Comparison of ENCODE assay signal across 19 cellular contexts in genomic region chr20:33343521-33343920, GRCh38. TPM values are rescaled to one million over a fixed set of nuclear protein-coding genes. Genes with fewer than 3 reads are reported as not detected.
DNase-seq lines count a peak whose midpoint lies in the region; ATAC-seq, FAIRE-seq and TF ChIP-seq lines count a peak whose summit lies in the region.
"Had no signal": no experiment of that assay in that cellular context is flagged by ENCODE, and none has a peak within 500 bp of the region (broad histone marks: within the 10 kb centered on the region; RNA-seq: fewer than 3 reads in every experiment).

No MANE protein-coding gene starts in this region.

- H4K20me1 ChIP-seq in BLaER1 (no peaks in the 10 kb centered on the region), K562 (replicated peaks; ENCODE audit: control insufficient read depth, insufficient read depth, low read length) (no peaks in the 10 kb centered on the region; the same call in 1 of the 2 replicates)

- CTCF ChIA-PET in A549 (lab: Yijun Ruan, JAX) (interaction anchor here (0.5 kb wide), 1 partner anchor 72 kb away, joined by 3 read pairs; no protein-coding TSS in a partner anchor), K562 (lab: Yijun Ruan, JAX; ENCODE audit: low intra/inter-chr PET ratio) (no interaction called here)

- no peak overlapping the region for H3K4me3 ChIP-seq in A549
- H3K4me3 ChIP-seq in BLaER1: no peak overlapping the region
- H3K4me3 ChIP-seq in K562: no peak overlapping the region
- H3K4me3 ChIP-seq in aorta (ENCODE audit: low read length in 2 of 2): no peak overlapping the region
- H3K4me3 ChIP-seq: BLaER1 treated with 17β-estradiol and CSF1 and Interleukin-3, amounts not matched to agents 10 nM and 100 nM; HAP-1 had no signal

- TF ChIP-seq POLR2A in A549 (IDR thresholded peaks at IDR 0.05; ENCODE audit: low read length) (no peak), K562 (conservative IDR thresholded peaks at IDR 0.05) (no peak)

- WGBS in A549 (ENCODE audit: missing lambda C conversion rate): 92% methylated on average over 4 of the region's 4 CpGs
- WGBS in K562 (ENCODE audit: insufficient coverage, low coverage, missing lambda C conversion rate): 27% methylated on average over 4 of the region's 4 CpGs
- 92 to 96% methylated on average over 4 of the region's 4 CpGs for WGBS in aorta, 2 donors

- POLR2A ChIA-PET in A549 (lab: Yijun Ruan, JAX) (no interaction called here), K562 (lab: Yijun Ruan, JAX) (interaction anchor here (0.6 kb wide), 1 partner anchor 24 kb away, joined by 3 read pairs; no protein-coding TSS in a partner anchor)

- intact Hi-C loops in K562 (cut with micrococcal nuclease) (no loop called here), aorta (cut with DNase I) (no loop called here), Right ventricle myocardium superior (cut with DNase I) (no loop called here)

- H3K4me2 ChIP-seq in A549 (no peak overlapping the region), BLaER1 (peak overlapping the region; percentile 76), K562 (ENCODE audit: insufficient read depth, low read length) (no peak overlapping the region)

- H3K79me2 ChIP-seq in K562 (ENCODE audit: control insufficient read depth, insufficient read depth, low read length): no peaks in the 10 kb centered on the region

- in situ Hi-C loops in K562 (cut with MboI): no loop called here

- ATAC-seq in A549 (no peak), K562 (no peak), aorta (ENCODE audit: low FRiP score) (no peak), Right ventricle myocardium superior (ENCODE audit: poor library complexity) (no peak)

- peaks cover 3% of the 10 kb centered on the region for H3K9me1 ChIP-seq in K562 (ENCODE audit: control insufficient read depth, insufficient read depth, low read length)

- no peak overlapping the region for H3K27ac ChIP-seq in A549
- no peak overlapping the region for H3K27ac ChIP-seq in BLaER1
- no peak overlapping the region for H3K27ac ChIP-seq in K562 (ENCODE audit: extremely low read depth, low read depth, low read length)
- no peak overlapping the region for H3K27ac ChIP-seq in aorta (ENCODE audit: low read depth in 1 of 2, low read length in 2 of 2)
- H3K27ac ChIP-seq: BLaER1 treated with 17β-estradiol and CSF1 and Interleukin-3, amounts not matched to agents 10 nM and 100 nM had no signal

- no peak for TF ChIP-seq EP300 in A549 (IDR thresholded peaks at IDR 0.05)
- no peak for TF ChIP-seq EP300 in K562 (IDR thresholded peaks at IDR 0.05; ENCODE audit: low read length)

- no peaks in the 10 kb centered on the region for H3K9me3 ChIP-seq in A549
- H3K9me3 ChIP-seq in BLaER1: no peaks in the 10 kb centered on the region
- no peaks in the 10 kb centered on the region for H3K9me3 ChIP-seq in K562 (replicated peaks; ENCODE audit: control insufficient read depth, insufficient read depth, low read depth, low read length)
- H3K9me3 ChIP-seq in aorta (ENCODE audit: control insufficient read depth, low read length): no peaks in the 10 kb centered on the region
- H3K9me3 ChIP-seq: BLaER1 treated with 17β-estradiol and CSF1 and Interleukin-3, amounts not matched to agents 10 nM and 100 nM; HAP-1 had no signal

- no TSS peak for BruUV-seq in K562 (replicated peaks; lab: Mats Ljungman, UMichigan)

- TF ChIP-seq RAD21 in A549 (conservative IDR thresholded peaks at IDR 0.05 in 1 of 2, IDR thresholded peaks at IDR 0.05 in 1 of 2) (no peak), K562 (CRISPR knock-in tag; conservative IDR thresholded peaks at IDR 0.05 in 1 of 2, IDR thresholded peaks at IDR 0.05 in 1 of 2) (no peak)

- TF ChIP-seq CTCF in A549 (IDR thresholded peaks at IDR 0.05) (no peak), K562 (IDR thresholded peaks at IDR 0.05 in 2 of 3, conservative IDR thresholded peaks at IDR 0.05 in 1 of 3; ENCODE audit: insufficient read depth in 2 of 3, low read depth in 1 of 3, low read length in 3 of 3) (no peak)

- H3K36me3 ChIP-seq in BLaER1 (peaks cover 10% of the 10 kb centered on the region; the same call in 1 of the 2 replicates), K562 (ENCODE audit: control insufficient read depth, insufficient read depth, low read length) (no peaks in the 10 kb centered on the region), aorta (ENCODE audit: control insufficient read depth in 1 of 2, insufficient read depth in 2 of 2, low read length in 1 of 2) (no peaks in the 10 kb centered on the region)
- H3K36me3 ChIP-seq: HAP-1 had no signal

- no peak for FAIRE-seq in A549 (lab: Jason Lieb, UNC)
- no peak for FAIRE-seq in K562 (lab: Jason Lieb, UNC)
- FAIRE-seq: D721Med, GM12892, H54 had no signal

- H3K9ac ChIP-seq in BLaER1: no peak overlapping the region
- H3K9ac ChIP-seq in K562 (ENCODE audit: insufficient read depth in 1 of 2, low read depth in 2 of 2, low read length in 2 of 2): no peak overlapping the region
- H3K9ac ChIP-seq: BLaER1 treated with 17β-estradiol and CSF1 and Interleukin-3, amounts not matched to agents 10 nM and 100 nM had no signal

- H3K4me1 ChIP-seq in A549 (no peaks in the 10 kb centered on the region), BLaER1 (peaks cover 64% of the 10 kb centered on the region), K562 (replicated peaks in 1 of 2; ENCODE audit: control insufficient read depth in 2 of 2, insufficient read depth in 2 of 2, low read length in 2 of 2) (peaks cover 6 to 16% of the 10 kb centered on the region in 2 experiments; a peak in 3 of 5 replicates), aorta (ENCODE audit: control insufficient read depth in 1 of 2, insufficient read depth in 2 of 2, low read length in 2 of 2) (no peaks in the 10 kb centered on the region)
- H3K4me1 ChIP-seq: HAP-1 had no signal

- no peak for DNase-seq in A549 (ENCODE audit: low read depth in 1 of 2, low spot score in 1 of 2)
- DNase-seq in K562 (ENCODE audit: extremely low read depth in 1 of 4, low spot score in 3 of 4): no peak
- DNase-seq in aorta: peak; percentile 8
- no peak for DNase-seq in Right ventricle myocardium superior
- no peak for DNase-seq in DMS114 treated with DMSO at 0.1 percent for 48 hours (lab: John Stamatoyannopoulos, UW; ENCODE audit: unreplicated experiment)
- DNase-seq: CD4-positive, alpha-beta T cell; CD8-positive, alpha-beta memory T cell; DMS 273 treated with DMSO at 0.1 percent for 48 hours; DMS53; DMS79 treated with DMSO at 0.1 percent for 48 hours; GF-D8; GOT3; HFFc6 had no signal

- no peak overlapping the region for H2AFZ ChIP-seq in K562 (ENCODE audit: low read depth, low read length)

- H3K27me3 ChIP-seq in BLaER1: no peaks in the 10 kb centered on the region
- no peaks in the 10 kb centered on the region for H3K27me3 ChIP-seq in K562 (ENCODE audit: control insufficient read depth in 2 of 2, insufficient read depth in 2 of 2, low read length in 2 of 2)
- no peaks in the 10 kb centered on the region for H3K27me3 ChIP-seq in aorta (ENCODE audit: control insufficient read depth in 1 of 2, insufficient read depth in 2 of 2, low read length in 1 of 2)
- H3K27me3 ChIP-seq: BLaER1 treated with 17β-estradiol and CSF1 and Interleukin-3, amounts not matched to agents 10 nM and 100 nM had no signal

TF ChIP-seq in A549, 52 proteins besides CTCF, POLR2A, EP300 and RAD21:
- TF ChIP-seq ZFP36 (IDR thresholded peaks at IDR 0.05; ENCODE audit: borderline replicate concordance, partially characterized antibody): peak; percentile 53
- TF ChIP-seq MYC (IDR thresholded peaks at IDR 0.05; ENCODE audit: borderline replicate concordance, low read length): no peak
TF ChIP-seq in A549: peak in this region for 1.

TF ChIP-seq in K562, 482 proteins besides CTCF, POLR2A, EP300 and RAD21:
- TF ChIP-seq ZFP36 (IDR thresholded peaks at IDR 0.05; ENCODE audit: low read depth, low read length, partially characterized antibody): peak; percentile 93
- peak; percentile 29 for TF ChIP-seq RBM25 (IDR thresholded peaks at IDR 0.05; ENCODE audit: low read depth, low read length, severe bottlenecking)
- TF ChIP-seq, protein P1, sequence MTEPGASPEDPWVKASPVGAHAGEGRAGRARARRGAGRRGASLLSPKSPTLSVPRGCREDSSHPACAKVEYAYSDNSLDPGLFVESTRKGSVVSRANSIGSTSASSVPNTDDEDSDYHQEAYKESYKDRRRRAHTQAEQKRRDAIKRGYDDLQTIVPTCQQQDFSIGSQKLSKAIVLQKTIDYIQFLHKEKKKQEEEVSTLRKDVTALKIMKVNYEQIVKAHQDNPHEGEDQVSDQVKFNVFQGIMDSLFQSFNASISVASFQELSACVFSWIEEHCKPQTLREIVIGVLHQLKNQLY (CRISPR knock-in tag; conservative IDR thresholded peaks at IDR 0.05): no peak

RNA-seq across cellular contexts. Expression of gene CDK5RAP1, which starts 57.8 kb away (rescaled TPM):
- polyA plus RNA-seq in A549 (2011; rRNA removed): 39.7 and 42.5 TPM in 2 replicates
- polyA plus RNA-seq in A549 (2012; cell fraction: cytosol; rRNA removed): 33.1 and 33.7 TPM in 2 replicates
- polyA plus RNA-seq in A549 (2012; cell fraction: nucleus; rRNA removed): 42.4 and 59.1 TPM in 2 replicates
- polyA plus RNA-seq in A549 (2017; fragmentation: RNase III; extraction: RNeasy Plus Mini Kit Qiagen cat#74134 plus additional on column Dnase treatment): 39.6 to 40.4 TPM (median 40.3 TPM) in 3 replicates
- polyA minus RNA-seq in A549 (2011; rRNA and poly(A)+ RNA removed): 38.7 and 41.2 TPM in 2 replicates
- 73.0 and 79.2 TPM in 2 replicates for total RNA-seq in K562 (2011; cell fraction: chromatin; rRNA removed; ENCODE audit: low replicate concordance)
- 48.6 and 56.5 TPM in 2 replicates for total RNA-seq in K562 (2011; cell fraction: nucleolus; rRNA removed)
- 61.2 and 70.1 TPM in 2 replicates for total RNA-seq in K562 (2011; cell fraction: nucleoplasm; rRNA removed)
- 41.6 and 48.0 TPM in 2 replicates for total RNA-seq in K562 (2014; rRNA removed)
- total RNA-seq in K562 (2014; rRNA removed; fragmentation: Illumina TruSeq; extraction: Trizol): 62.9 and 66.0 TPM in 2 replicates
- total RNA-seq in K562 (2015; rRNA removed; fragmentation: Illumina TruSeq; extraction: Trizol): 53.9 and 58.3 TPM in 2 replicates
- 51.6 and 53.5 TPM in 2 replicates for total RNA-seq in K562 (2021)
- 51.9 and 54.5 TPM in 2 replicates for polyA plus RNA-seq in K562 (2011; rRNA removed)
- polyA plus RNA-seq in K562 (2011; cell fraction: cytosol; rRNA removed): 49.2 and 58.8 TPM in 2 replicates
- polyA plus RNA-seq in K562 (2011; cell fraction: nucleus; rRNA removed): 94.2 and 97.9 TPM in 2 replicates
- polyA plus RNA-seq in K562 (2012): 32.9 and 55.8 TPM in 2 replicates
- polyA plus RNA-seq in K562 (2014; fragmentation: Illumina TruSeq; extraction: Trizol): 67.1 and 69.4 TPM in 2 replicates
- polyA plus RNA-seq in K562 (2014; fragmentation: Nextera tagmentation; extraction: Ambion mirVana): 100 to 1,000 TPM; 116 to 127 TPM
- polyA plus RNA-seq in K562 (2014; rRNA removed): 46.4 and 50.5 TPM in 2 replicates
- 60.7 and 69.9 TPM in 2 replicates for polyA minus RNA-seq in K562 (2011; rRNA and poly(A)+ RNA removed)
- 30.3 and 38.7 TPM in 2 replicates for polyA minus RNA-seq in K562 (2011; cell fraction: cytosol; rRNA and poly(A)+ RNA removed)
- polyA minus RNA-seq in K562 (2011; cell fraction: nucleus; rRNA and poly(A)+ RNA removed): 21.1 and 30.4 TPM in 2 replicates
- 10 to 100 TPM; 23.4 to 23.9 TPM for total RNA-seq in aorta
- polyA plus RNA-seq in aorta: 10 to 100 TPM; 16.8 to 65.7 TPM
- total RNA-seq in Right ventricle myocardium superior: 19.8 TPM

Comparison
In these comparisons a context has a peak if more than half of its experiments do, and no peak if none do; other contexts are left out.
1. DNase-seq: peak in aorta (2 of 2); none in A549 (0 of 2), K562 (0 of 4), Right ventricle myocardium superior (single experiment) and DMS114 treated with DMSO at 0.1 percent for 48 hours (single experiment).
2. Of the 35 proteins assayed by ChIP-seq in both K562 and A549: peak only in K562: none; only in A549: none; in both: ZFP36; in neither: 34.